In genomic region chrX:9717376-9717775, GRCh38 we compare ENCODE assay signal across 36 cellular contexts. TPM values are rescaled to one million over a fixed set of nuclear protein-coding genes. Genes with fewer than 3 reads are reported as not detected.
"Had no signal": no experiment of that assay in that cellular context is flagged by ENCODE, and none has a peak within 500 bp of the region (broad histone marks: within the 10 kb centered on the region; RNA-seq: fewer than 3 reads in every experiment).

No MANE protein-coding gene starts in this region.

- DNase-seq: Karpas-422, Kasumi-1, KG1, MG63, MM.1S, MV-4-11, NCI-H1048, NCI-H1092, NCI-H1092 treated with DMSO at 0.1 percent for 48 hours, NCI-H1105, NCI-H1105 treated with DMSO at 0.1 percent for 48 hours, NCI-H1417, NCI-H1417 treated with DMSO at 0.1 percent for 48 hours, NCI-H1436, NCI-H1436 treated with DMSO at 0.1 percent for 48 hours, NCI-H146, NCI-H1694, NCI-H1694 treated with DMSO at 0.1 percent for 48 hours, NCI-H187, NCI-H187 treated with DMSO at 0.1 percent for 48 hours, NCI-H1930, NCI-H2029, NCI-H2029 treated with DMSO at 0.1 percent for 48 hours, NCI-H2081, NCI-H2081 treated with DMSO at 0.1 percent for 48 hours, NCI-H2107, NCI-H2171, NCI-H2171 treated with DMSO at 0.1 percent for 48 hours, NCI-H2227 treated with DMSO at 0.1 percent for 48 hours, NCI-H226, NCI-H345, NCI-H446, NCI-H446 treated with DMSO at 0.1 percent for 48 hours, NCI-H510A had no signal

- H3K9ac ChIP-seq: KMS-11 had no signal

- H3K27ac ChIP-seq: KMS-11 had no signal

- H3K9me3 ChIP-seq: MG63 had no signal

- H3K36me3 ChIP-seq: MG63 had no signal

- H3K4me2 ChIP-seq: KMS-11 had no signal

- H3K4me3 ChIP-seq: MG63 had no signal

- H3K27me3 ChIP-seq: MG63 had no signal

RNA-seq across cellular contexts. Expression of gene GPR143, which starts 48.3 kb away (rescaled TPM):
- total RNA-seq: NCI-H460 had no signal
